Comparison of ENCODE assay signal across 10 cellular contexts in genomic region chr6:37005061-37005810, GRCh38. TPM values are rescaled to one million over a fixed set of nuclear protein-coding genes. Genes with fewer than 3 reads are reported as not detected.
DNase-seq lines count a peak whose midpoint lies in the region; ATAC-seq and TF ChIP-seq lines count a peak whose summit lies in the region.
"Had no signal": no experiment of that assay in that cellular context is flagged by ENCODE, and none has a peak within 500 bp of the region (broad histone marks: within the 10 kb centered on the region; RNA-seq: fewer than 3 reads in every experiment).

Gene FGD2 (plus strand): TSS chr6:37005655. CDS start chr6:37005818, 163 bp downstream.

- ATAC-seq in HG02798 (IDR thresholded peaks at IDR 0.05; ENCODE audit: poor library complexity, unreplicated experiment), result peak; percentile 75

- no peak for TF ChIP-seq POLR2A in lower leg skin (IDR thresholded peaks at IDR 0.05)

- H3K4me3 ChIP-seq in lower leg skin (ENCODE audit: low read depth, poor library complexity, severe bottlenecking), result peak within 1 kb of the TSS; percentile 10
- H3K4me3 ChIP-seq: SK-N-MC had no signal

- WGBS in lower leg skin, 2 donors, result 74 to 80% methylated on average over 14 of the region's 14 CpGs

- DNase-seq in SIG-M5 treated with dmso at 0.1 percent for 504 hours (lab: John Stamatoyannopoulos, UW; ENCODE audit: unreplicated experiment) (peak; percentile 59), SIG-M5 (lab: John Stamatoyannopoulos, UW) (no peak), SKM-1 (lab: John Stamatoyannopoulos, UW; ENCODE audit: unreplicated experiment) (peak; percentile 56), lower leg skin (ENCODE audit: low spot score in 2 of 2) (no peak), A172 (ENCODE audit: low spot score) (no peak), NCI-H128 (lab: John Stamatoyannopoulos, UW; ENCODE audit: unreplicated experiment) (no peak)
- no peak for DNase-seq in effector CD8-positive, alpha-beta T cell (lab: John Stamatoyannopoulos, UW)

- intact Hi-C loops in lower leg skin (cut with DNase I; ENCODE audit: low total_unique reads), result no loop called here

- no peak for TF ChIP-seq CTCF in lower leg skin (IDR thresholded peaks at IDR 0.05)

RNA-seq across cellular contexts. Expression of gene FGD2, which starts in this region (rescaled TPM):
- total RNA-seq in lower leg skin, result 1 to 10 TPM; 2.7 to 9.2 (median 5.2) TPM
- not detected in 2 replicates for total RNA-seq in A172 (2014; rRNA removed; shearing (Covaris generic))
- total RNA-seq: fibroblast of villous mesenchyme had no signal

Comparison
In these comparisons a context has a peak if more than half of its experiments do, and no peak if none do; other contexts are left out.
1. DNase-seq: peak in SIG-M5 treated with dmso at 0.1 percent for 504 hours (single experiment) and SKM-1 (single experiment); none in SIG-M5 (single experiment), lower leg skin (0 of 2), effector CD8-positive, alpha-beta T cell (single experiment), A172 (single experiment) and NCI-H128 (single experiment).